8 cellular contexts compared by ENCODE assay signal in genomic region chr4:76055005-76055404, GRCh38. TPM values are rescaled to one million over a fixed set of nuclear protein-coding genes. Genes with fewer than 3 reads are reported as not detected.
DNase-seq lines count a peak whose midpoint lies in the region; ATAC-seq and TF ChIP-seq lines count a peak whose summit lies in the region.

No MANE protein-coding gene starts in this region.

- H3K4me3 ChIP-seq in GM06990 (replicated peaks; ENCODE audit: low read depth, low read length) (no peak overlapping the region), right atrium auricular region (no peak overlapping the region)

- ATAC-seq in GM19025 (IDR thresholded peaks at IDR 0.05; ENCODE audit: low read depth, unreplicated experiment) (peak; percentile 90), HG02884 (IDR thresholded peaks at IDR 0.05; ENCODE audit: unreplicated experiment) (peak; percentile 97)

- H3K4me1 ChIP-seq in right atrium auricular region, result no peaks in the 10 kb centered on the region

- H3K36me3 ChIP-seq in GM06990 (ENCODE audit: control insufficient read depth, insufficient read depth, low read length), result no peaks in the 10 kb centered on the region
- H3K36me3 ChIP-seq in right atrium auricular region, result no peaks in the 10 kb centered on the region

- H3K9me3 ChIP-seq in right atrium auricular region, result no peaks in the 10 kb centered on the region

- no peak overlapping the region for H3K27ac ChIP-seq in right atrium auricular region

- DNase-seq in GM06990 (ENCODE audit: extremely low read depth, insufficient read length) (peak; percentile 69), NOMO-1 treated with DMSO at 0.1 percent for 48 hours (lab: John Stamatoyannopoulos, UW; ENCODE audit: unreplicated experiment) (peak; percentile 60), right atrium auricular region (ENCODE audit: low spot score) (no peak), DMS153 treated with DMSO at 0.1 percent for 48 hours (lab: John Stamatoyannopoulos, UW; ENCODE audit: unreplicated experiment) (no peak), NCI-H446 treated with DMSO at 0.1 percent for 48 hours (lab: John Stamatoyannopoulos, UW) (no peak), NCI-H1930 (lab: John Stamatoyannopoulos, UW) (no peak)

- H3K27me3 ChIP-seq in GM06990 (replicated peaks; ENCODE audit: control insufficient read depth, insufficient read depth, low read length) (no peaks in the 10 kb centered on the region), right atrium auricular region (no peaks in the 10 kb centered on the region)

- TF ChIP-seq CTCF in GM06990 (IDR thresholded peaks at IDR 0.05; ENCODE audit: insufficient read depth, low read length, poor library complexity, severe bottlenecking), result no peak
- no peak for TF ChIP-seq CTCF in right atrium auricular region (IDR thresholded peaks at IDR 0.05)

RNA-seq across cellular contexts. Expression of gene CXCL11, which starts 19.1 kb away (rescaled TPM):
- total RNA-seq in right atrium auricular region, result not detected

RNA-seq across cellular contexts. Expression of gene ART3, which starts 19.5 kb away (rescaled TPM):
- 100 to 1,000 TPM in 1 of 2 donors, 10 to 100 TPM in 1; 75.6 to 139 TPM for total RNA-seq in right atrium auricular region

RNA-seq across cellular contexts. Expression of gene CXCL10, which starts 31.7 kb away (rescaled TPM):
- total RNA-seq in right atrium auricular region, result under 1 TPM in 1 of 2 donors, not detected in 1; 0.28 TPM

RNA-seq across cellular contexts. Expression of gene CXCL9, which starts 47.7 kb away (rescaled TPM):
- total RNA-seq in right atrium auricular region, result 1 to 10 TPM; 1.0 to 2.6 TPM

Comparison
In these comparisons a context has a peak if more than half of its experiments do, and no peak if none do; other contexts are left out.
1. DNase-seq: peak in GM06990 (single experiment) and NOMO-1 treated with DMSO at 0.1 percent for 48 hours (single experiment); none in right atrium auricular region (single experiment), DMS153 treated with DMSO at 0.1 percent for 48 hours (single experiment), NCI-H446 treated with DMSO at 0.1 percent for 48 hours (single experiment) and NCI-H1930 (0 of 2).